32 cellular contexts compared by ENCODE assay signal in the genomic region with DNA sequence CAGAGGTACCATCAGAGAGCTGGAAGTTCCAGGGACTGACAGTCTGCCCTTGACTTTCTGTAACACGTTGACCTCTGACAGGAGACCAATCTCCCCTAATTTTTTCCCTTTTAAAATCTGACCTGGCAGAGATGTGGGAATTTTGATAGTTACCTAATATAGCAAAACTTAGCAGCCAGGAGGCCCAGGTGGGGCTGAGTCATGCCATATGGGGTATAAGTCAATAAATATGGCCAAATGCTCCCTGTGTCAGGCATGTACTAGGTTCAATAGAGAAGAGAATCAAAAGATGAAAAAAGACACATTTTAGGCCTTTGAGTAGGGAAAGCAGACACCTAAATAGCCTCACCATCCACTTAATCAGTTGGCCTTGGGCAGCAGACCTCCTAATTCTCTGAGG.
"Had no signal": no experiment of that assay in that cellular context is flagged by ENCODE, and none has a peak within 500 bp of the region (broad histone marks: within the 10 kb centered on the region; RNA-seq: fewer than 3 reads in every experiment).

No MANE protein-coding gene starts in this region.

- H3K4me3 Mint-ChIP-seq: activated CD4-positive, alpha-beta memory T cell treated with anti-CD3 and anti-CD28 coated beads, Interleukin-2, amount 10 ng/mL, durations not matched to agents 7 days and 5 days; activated CD8-positive, alpha-beta memory T cell treated with anti-CD3 and anti-CD28 coated beads, Interleukin-2, amount 10 ng/mL, durations not matched to agents 7 days and 5 days had no signal

- H3K36me3 ChIP-seq: adrenal gland, Peyer's patch had no signal

- H3K27ac ChIP-seq: adrenal gland, body of pancreas, Peyer's patch, VCaP had no signal

- H3K4me3 ChIP-seq: adrenal gland, body of pancreas, K562, Peyer's patch had no signal

- H3K27me3 ChIP-seq: adrenal gland, body of pancreas, Peyer's patch had no signal

- DNase-seq: activated CD4-positive, alpha-beta memory T cell treated with anti-CD3 and anti-CD28 coated beads, Interleukin-2, amount 10 ng/mL, durations not matched to agents 7 days and 5 days; activated CD4-positive, alpha-beta T cell treated with anti-CD3 and anti-CD28 coated beads for 1 hour; activated CD4-positive, alpha-beta T cell treated with anti-CD3 and anti-CD28 coated beads for 48 hours; activated CD4-positive, CD25-positive, alpha-beta regulatory T cell; activated CD8-positive, alpha-beta memory T cell treated with anti-CD3 and anti-CD28 coated beads for 24 hours; activated CD8-positive, alpha-beta memory T cell treated with anti-CD3 and anti-CD28 coated beads, Interleukin-2, amount 10 ng/mL, durations not matched to agents 7 days and 5 days; activated CD8-positive, alpha-beta memory T cell treated with anti-CD3 and anti-CD28 coated beads, Interleukin-2, amount 50 U/mL, for 48 hours; activated effector memory CD4-positive, alpha-beta T cell treated with anti-CD3 and anti-CD28 coated beads, Interleukin-2, amount 50 U/mL, for 16 hours; activated naive CD4-positive, alpha-beta T cell; activated T-cell treated with anti-CD3 and anti-CD28 coated beads, Interleukin-2, amount 50 U/mL, for 48 hours; adrenal gland; body of pancreas; central memory CD4-positive, alpha-beta T cell; NCI-H1092 treated with DMSO at 0.1 percent for 48 hours; NCI-H1417; NCI-H146; NCI-H187; NCI-H2029 treated with DMSO at 0.1 percent for 48 hours; NCI-H2107; NCI-H226; NCI-H524 treated with DMSO at 0.1 percent for 48 hours; Peyer's patch; Right ventricle myocardium superior; RPMI8226; SW 1271; T-helper 1 cell; T-helper 2 cell; T-helper 9 cell had no signal

- FAIRE-seq: astrocyte, K562 had no signal

- H3K9me3 Mint-ChIP-seq: activated CD4-positive, alpha-beta memory T cell treated with anti-CD3 and anti-CD28 coated beads, Interleukin-2, amount 10 ng/mL, durations not matched to agents 7 days and 5 days; activated naive CD4-positive, alpha-beta T cell treated with anti-CD3 and anti-CD28 coated beads, Interleukin-2, amount 50 U/mL, for 72 hours had no signal

- H3K36me3 Mint-ChIP-seq: activated CD8-positive, alpha-beta memory T cell treated with anti-CD3 and anti-CD28 coated beads, Interleukin-2, amount 10 ng/mL, durations not matched to agents 7 days and 5 days had no signal

- H3K9me3 ChIP-seq: adrenal gland, body of pancreas, Peyer's patch had no signal

- H3K27ac Mint-ChIP-seq: activated CD4-positive, alpha-beta memory T cell treated with anti-CD3 and anti-CD28 coated beads, Interleukin-2, amount 10 ng/mL, durations not matched to agents 7 days and 5 days; activated CD8-positive, alpha-beta memory T cell treated with anti-CD3 and anti-CD28 coated beads, Interleukin-2, amount 10 ng/mL, durations not matched to agents 7 days and 5 days had no signal

- ATAC-seq: activated CD8-positive, alpha-beta memory T cell treated with anti-CD3 and anti-CD28 coated beads, Interleukin-2, amount 10 ng/mL, durations not matched to agents 7 days and 5 days; activated naive CD4-positive, alpha-beta T cell treated with anti-CD3 and anti-CD28 coated beads, Interleukin-2, amount 50 U/mL, for 72 hours; body of pancreas; K562 had no signal
